Comparison of ENCODE assay signal across 8 cellular contexts in the genomic region with DNA sequence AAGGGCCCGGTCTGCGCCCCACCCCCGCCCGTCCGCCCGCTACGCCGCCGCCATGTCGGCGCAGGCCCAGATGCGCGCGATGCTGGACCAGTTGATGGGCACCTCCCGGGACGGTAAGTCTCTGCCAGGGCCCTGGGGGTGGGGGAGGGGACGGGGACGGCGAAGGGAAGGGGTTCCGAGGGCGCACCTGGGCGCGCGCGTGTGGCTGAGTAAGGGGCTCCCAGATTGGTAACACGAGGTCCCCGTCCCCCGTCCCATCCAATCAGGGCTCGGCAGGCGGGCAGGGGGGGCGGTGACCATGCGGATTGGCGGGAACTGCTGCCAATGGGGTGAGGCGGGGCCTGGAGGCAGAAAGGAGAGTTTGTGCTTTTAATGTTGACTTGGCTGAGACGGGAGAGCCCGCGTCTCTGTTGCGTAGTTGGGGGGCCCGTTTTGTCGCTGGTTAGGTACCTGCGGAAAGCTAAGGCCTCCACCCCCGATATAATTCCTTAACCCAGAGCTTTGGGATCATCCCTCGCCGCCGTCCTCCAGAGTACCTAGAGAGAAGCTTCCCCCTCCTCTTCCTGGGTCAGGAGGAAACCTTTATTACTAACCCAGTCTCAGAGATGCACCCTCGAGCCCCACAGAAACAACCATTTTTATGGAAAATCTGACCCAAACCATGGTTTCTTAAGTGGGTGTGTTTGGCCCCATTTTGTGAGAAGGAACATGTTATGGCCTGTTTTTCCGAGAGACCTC. TPM values are rescaled to one million over a fixed set of nuclear protein-coding genes. Genes with fewer than 3 reads are reported as not detected.
DNase-seq lines count a peak whose midpoint lies in the region; ATAC-seq and TF ChIP-seq lines count a peak whose summit lies in the region.

No MANE protein-coding gene starts in this region.

- peak overlapping the region; percentile 100 for H3K27ac Mint-ChIP-seq in GM23338
- H3K27ac Mint-ChIP-seq in activated T-helper 17 cell treated with anti-CD3 and anti-CD28 coated beads, Interleukin-2, amount 50 U/mL, for 72 hours, result peak overlapping the region; percentile 100
- H3K27ac Mint-ChIP-seq in naive thymus-derived CD4-positive, alpha-beta T cell, result peak overlapping the region; percentile 95 to 100 (median 98)
- H3K27ac Mint-ChIP-seq in stimulated activated effector memory CD8-positive, alpha-beta T cell treated with anti-CD3 and anti-CD28 coated beads, Interleukin-12 subunit alpha, Interleukin-12 subunit beta, amount 100 ng/mL, for 72 hours, result peak overlapping the region; percentile 99

- H4K20me1 ChIP-seq in GM23338 (replicated peaks; ENCODE audit: insufficient read depth) (peaks cover 7% of the 10 kb centered on the region; the same call in 1 of the 2 replicates), fibroblast of lung (ENCODE audit: control insufficient read depth, extremely low read depth, insufficient read depth, low read length) (peaks cover 4% of the 10 kb centered on the region)

- H3K27ac ChIP-seq in GM23338 (ENCODE audit: low read depth) (peak overlapping the region; percentile 99), fibroblast of lung (ENCODE audit: insufficient read depth, low read length) (peak overlapping the region; percentile 99)
- H3K27ac ChIP-seq in naive thymus-derived CD4-positive, alpha-beta T cell (ENCODE audit: low read depth, low read length), result peak overlapping the region; percentile 97

- ATAC-seq in GM23338, result peak; percentile 79
- ATAC-seq in activated T-helper 17 cell treated with anti-CD3 and anti-CD28 coated beads, Interleukin-2, amount 50 U/mL, for 72 hours (replicated peaks), result peak; percentile 84
- ATAC-seq in naive thymus-derived CD4-positive, alpha-beta T cell, result peak; percentile 82
- ATAC-seq in stimulated activated effector memory CD8-positive, alpha-beta T cell treated with anti-CD3 and anti-CD28 coated beads, Interleukin-12 subunit alpha, Interleukin-12 subunit beta, amount 100 ng/mL, for 72 hours, result peak; percentile 86

- TF ChIP-seq CTCF in GM23338 (conservative IDR thresholded peaks at IDR 0.05; ENCODE audit: low read depth in 2 of 2) (no peak), fibroblast of lung (conservative IDR thresholded peaks at IDR 0.05 in 1 of 2, IDR thresholded peaks at IDR 0.05 in 1 of 2; ENCODE audit: low read depth in 1 of 2, low read length in 2 of 2) (no peak)

- no peak overlapping the region for H2AFZ ChIP-seq in GM23338
- H2AFZ ChIP-seq in fibroblast of lung (ENCODE audit: low read length), result no peak overlapping the region

- peaks cover 14% of the 10 kb centered on the region for H3K27me3 Mint-ChIP-seq in GM23338 (ENCODE audit: insufficient read depth, low read depth, poor library complexity)
- H3K27me3 Mint-ChIP-seq in activated T-helper 17 cell treated with anti-CD3 and anti-CD28 coated beads, Interleukin-2, amount 50 U/mL, for 72 hours, result no peaks in the 10 kb centered on the region
- no peaks in the 10 kb centered on the region for H3K27me3 Mint-ChIP-seq in naive thymus-derived CD4-positive, alpha-beta T cell

- no peaks in the 10 kb centered on the region for H3K9me2 ChIP-seq in GM23338 (ENCODE audit: insufficient read depth)

- peak overlapping the region; percentile 90 for H3K4me3 Mint-ChIP-seq in GM23338
- H3K4me3 Mint-ChIP-seq in activated T-helper 17 cell treated with anti-CD3 and anti-CD28 coated beads, Interleukin-2, amount 50 U/mL, for 72 hours, result peak overlapping the region; percentile 99
- H3K4me3 Mint-ChIP-seq in naive thymus-derived CD4-positive, alpha-beta T cell, result peak overlapping the region; percentile 93 to 100 (median 99)
- peak overlapping the region; percentile 91 for H3K4me3 Mint-ChIP-seq in stimulated activated effector memory CD8-positive, alpha-beta T cell treated with anti-CD3 and anti-CD28 coated beads, Interleukin-12 subunit alpha, Interleukin-12 subunit beta, amount 100 ng/mL, for 72 hours

- H3K9ac ChIP-seq in fibroblast of lung (ENCODE audit: insufficient read depth, low read length), result peak overlapping the region; percentile 100

- peaks cover 36% of the 10 kb centered on the region for H3K4me1 Mint-ChIP-seq in GM23338
- peaks cover 16% of the 10 kb centered on the region for H3K4me1 Mint-ChIP-seq in activated T-helper 17 cell treated with anti-CD3 and anti-CD28 coated beads, Interleukin-2, amount 50 U/mL, for 72 hours
- H3K4me1 Mint-ChIP-seq in naive thymus-derived CD4-positive, alpha-beta T cell, result peaks cover 26 to 68% (median 52%) of the 10 kb centered on the region in 7 donors
- H3K4me1 Mint-ChIP-seq in stimulated activated effector memory CD8-positive, alpha-beta T cell treated with anti-CD3 and anti-CD28 coated beads, Interleukin-12 subunit alpha, Interleukin-12 subunit beta, amount 100 ng/mL, for 72 hours, result peaks cover 24% of the 10 kb centered on the region

- intact Hi-C loops in naive thymus-derived CD4-positive, alpha-beta T cell (cut with micrococcal nuclease), result loop anchor here (1.0 to 5.0 kb wide), 5 partner anchors 10 to 1117 kb away; a partner anchor contains a TSS

- H3K36me3 ChIP-seq in GM23338 (ENCODE audit: insufficient read depth) (no peaks in the 10 kb centered on the region), fibroblast of lung (ENCODE audit: control insufficient read depth, insufficient read depth, low read length) (no peaks in the 10 kb centered on the region)
- peaks cover 0 to 9% (median 3%) of the 10 kb centered on the region in 3 experiments for H3K36me3 ChIP-seq in naive thymus-derived CD4-positive, alpha-beta T cell (ENCODE audit: control insufficient read depth in 2 of 3, insufficient read depth in 3 of 3, low read length in 3 of 3)

- DNase-seq in EH (ENCODE audit: low read depth) (peak; percentile 91), GM23338 (ENCODE audit: low spot score) (peak; percentile 98), LHCN-M2 (ENCODE audit: low read depth) (peak; percentile 93), RKO (ENCODE audit: low spot score) (peak; percentile 98), fibroblast of lung (ENCODE audit: low read depth in 2 of 2) (peak; percentile 93)
- DNase-seq in naive thymus-derived CD4-positive, alpha-beta T cell, result peak; percentile 92 to 99 (median 97)
- peak; percentile 94 to 99 for DNase-seq in stimulated activated effector memory CD8-positive, alpha-beta T cell treated with anti-CD3 and anti-CD28 coated beads, Interleukin-12 subunit alpha, Interleukin-12 subunit beta, amount 100 ng/mL, for 72 hours (ENCODE audit: low spot score in 2 of 2)

- 0 out of 2 replicates have a peak, but pooled peaks cover 6% of the 10 kb centered on the region for H3F3A ChIP-seq in GM23338 (replicated peaks; ENCODE audit: low read depth)

- no peaks in the 10 kb centered on the region for H3K9me3 ChIP-seq in fibroblast of lung (ENCODE audit: control insufficient read depth, insufficient read depth, low read depth, low read length)
- H3K9me3 ChIP-seq in naive thymus-derived CD4-positive, alpha-beta T cell (ENCODE audit: control insufficient read depth in 2 of 3, low read length in 3 of 3), result no peaks in the 10 kb centered on the region

- POLR2A ChIA-PET in naive thymus-derived CD4-positive, alpha-beta T cell (lab: Charles Lee), result interaction anchor here (0.5 to 3.4 kb wide), 20 partner anchors 9 to 1362 kb away, joined by 3 to 68 read pairs (median 4); a partner anchor contains a TSS

- no peaks in the 10 kb centered on the region for H3K27me3 ChIP-seq in GM23338 (ENCODE audit: insufficient read depth)
- no peaks in the 10 kb centered on the region for H3K27me3 ChIP-seq in fibroblast of lung (ENCODE audit: control insufficient read depth, insufficient read depth, low read length)
- H3K27me3 ChIP-seq in naive thymus-derived CD4-positive, alpha-beta T cell (ENCODE audit: control insufficient read depth in 2 of 2, insufficient read depth in 2 of 2, low read length in 2 of 2), result no peaks in the 10 kb centered on the region

- CTCF ChIA-PET in naive thymus-derived CD4-positive, alpha-beta T cell (lab: Charles Lee), result interaction anchor here (0.6 to 0.9 kb wide), 2 partner anchors 15 to 20 kb away, joined by 3 read pairs; no protein-coding TSS in a partner anchor

- peaks cover 14% of the 10 kb centered on the region for H3K36me3 Mint-ChIP-seq in GM23338 (ENCODE audit: low read depth)
- peaks cover 68% of the 10 kb centered on the region for H3K36me3 Mint-ChIP-seq in activated T-helper 17 cell treated with anti-CD3 and anti-CD28 coated beads, Interleukin-2, amount 50 U/mL, for 72 hours (ENCODE audit: low read depth)
- peaks cover 3 to 19% (median 8%) of the 10 kb centered on the region in 5 donors for H3K36me3 Mint-ChIP-seq in naive thymus-derived CD4-positive, alpha-beta T cell
- H3K36me3 Mint-ChIP-seq in stimulated activated effector memory CD8-positive, alpha-beta T cell treated with anti-CD3 and anti-CD28 coated beads, Interleukin-12 subunit alpha, Interleukin-12 subunit beta, amount 100 ng/mL, for 72 hours, result peaks cover 74% of the 10 kb centered on the region

- H3K4me3 ChIP-seq in GM23338 (peak overlapping the region; percentile 71), fibroblast of lung (replicated peaks in 1 of 4; ENCODE audit: control extremely low read depth in 1 of 4, insufficient read depth in 1 of 4, low read depth in 3 of 4, low read length in 4 of 4) (peak overlapping the region; percentile 81 to 90 (median 88))
- H3K4me3 ChIP-seq in naive thymus-derived CD4-positive, alpha-beta T cell (ENCODE audit: low read length), result peak overlapping the region; percentile 80

- H3K79me2 ChIP-seq in GM23338 (replicated peaks; ENCODE audit: insufficient read depth), result peaks cover 49% of the 10 kb centered on the region
- peaks cover 52% of the 10 kb centered on the region for H3K79me2 ChIP-seq in fibroblast of lung (ENCODE audit: control insufficient read depth, insufficient read depth, low read length)

- no peaks in the 10 kb centered on the region for H3K9me3 Mint-ChIP-seq in GM23338
- H3K9me3 Mint-ChIP-seq in activated T-helper 17 cell treated with anti-CD3 and anti-CD28 coated beads, Interleukin-2, amount 50 U/mL, for 72 hours, result no peaks in the 10 kb centered on the region
- H3K9me3 Mint-ChIP-seq in naive thymus-derived CD4-positive, alpha-beta T cell, result peaks cover 0 to 4% (median 0%) of the 10 kb centered on the region in 11 donors
- H3K9me3 Mint-ChIP-seq in stimulated activated effector memory CD8-positive, alpha-beta T cell treated with anti-CD3 and anti-CD28 coated beads, Interleukin-12 subunit alpha, Interleukin-12 subunit beta, amount 100 ng/mL, for 72 hours, result no peaks in the 10 kb centered on the region

- peak overlapping the region; percentile 81 for H3K4me2 ChIP-seq in GM23338
- H3K4me2 ChIP-seq in fibroblast of lung (ENCODE audit: extremely low read depth, insufficient read depth, low read length), result peak overlapping the region; percentile 64

- peaks cover 26% of the 10 kb centered on the region for H3K4me1 ChIP-seq in GM23338 (ENCODE audit: insufficient read depth)
- H3K4me1 ChIP-seq in fibroblast of lung (ENCODE audit: control insufficient read depth, extremely low read depth, insufficient read depth, low read length), result no peaks in the 10 kb centered on the region
- peaks cover 15 to 32% of the 10 kb centered on the region in 2 donors for H3K4me1 ChIP-seq in naive thymus-derived CD4-positive, alpha-beta T cell (ENCODE audit: control insufficient read depth in 2 of 2, insufficient read depth in 2 of 2, low read length in 2 of 2)

RNA-seq across cellular contexts. Expression of a gene that starts 0.7 kb away (rescaled TPM):
- 53.1 and 57.3 TPM in 2 replicates for total RNA-seq in GM23338 (2014; rRNA removed; shearing (Covaris generic))
- 31.5 and 40.3 TPM in 2 replicates for polyA plus RNA-seq in GM23338 (2016; fragmentation: Nextera tagmentation; extraction: Ambion mirVana)
- total RNA-seq in LHCN-M2 (2014; rRNA removed), result 78.5 and 86.4 TPM in 2 replicates
- 36.0 TPM for polyA plus RNA-seq in LHCN-M2 (2012)
- 100 to 1,000 TPM; 115 to 130 TPM for total RNA-seq in activated T-helper 17 cell treated with anti-CD3 and anti-CD28 coated beads, Interleukin-2, amount 50 U/mL, for 72 hours
- total RNA-seq in fibroblast of lung, result 33.4 and 38.5 TPM in 2 replicates
- polyA plus RNA-seq in fibroblast of lung, result 45.0 and 48.7 TPM in 2 replicates
- polyA plus RNA-seq in fibroblast of lung (2012), result 33.7 and 35.3 TPM in 2 replicates
- polyA minus RNA-seq in fibroblast of lung (ENCODE audit: low replicate concordance), result 8.4 and 12.2 TPM in 2 replicates
- total RNA-seq in naive thymus-derived CD4-positive, alpha-beta T cell, result 100 to 1,000 TPM; 116 to 183 (median 150) TPM
- polyA plus RNA-seq in naive thymus-derived CD4-positive, alpha-beta T cell, result 10 to 100 TPM; 59.6 to 90.6 TPM

RNA-seq across cellular contexts. Expression of a gene that starts 19.2 kb away (rescaled TPM):
- 4.8 and 5.2 TPM in 2 replicates for total RNA-seq in GM23338 (2014; rRNA removed; shearing (Covaris generic))
- polyA plus RNA-seq in GM23338 (2016; fragmentation: Nextera tagmentation; extraction: Ambion mirVana) (70.5 and 76.8 TPM in 2 replicates), fibroblast of lung (10.1 and 14.0 TPM in 2 replicates)
- total RNA-seq in LHCN-M2 (2014; rRNA removed) (9.3 and 14.7 TPM in 2 replicates), fibroblast of lung (11.0 and 23.0 TPM in 2 replicates)
- 48.2 TPM for polyA plus RNA-seq in LHCN-M2 (2012)
- 1 to 10 TPM; 3.0 to 6.7 TPM for total RNA-seq in activated T-helper 17 cell treated with anti-CD3 and anti-CD28 coated beads, Interleukin-2, amount 50 U/mL, for 72 hours
- polyA plus RNA-seq in fibroblast of lung (2012), result 18.9 and 24.5 TPM in 2 replicates
- 0.59 and 1.6 TPM in 2 replicates for polyA minus RNA-seq in fibroblast of lung (ENCODE audit: low replicate concordance)
- 1 to 10 TPM; 2.0 to 7.9 (median 5.1) TPM for total RNA-seq in naive thymus-derived CD4-positive, alpha-beta T cell
- polyA plus RNA-seq in naive thymus-derived CD4-positive, alpha-beta T cell, result 10 to 100 TPM; 27.7 to 52.2 TPM

Comparison
In these comparisons a context has a peak if more than half of its experiments do, and no peak if none do; other contexts are left out.
1. Peak in every context shown above with its lines: DNase-seq, ATAC-seq, H3K4me3 ChIP-seq and H3K27ac ChIP-seq.